7 cellular contexts compared by ENCODE assay signal in the genomic region with DNA sequence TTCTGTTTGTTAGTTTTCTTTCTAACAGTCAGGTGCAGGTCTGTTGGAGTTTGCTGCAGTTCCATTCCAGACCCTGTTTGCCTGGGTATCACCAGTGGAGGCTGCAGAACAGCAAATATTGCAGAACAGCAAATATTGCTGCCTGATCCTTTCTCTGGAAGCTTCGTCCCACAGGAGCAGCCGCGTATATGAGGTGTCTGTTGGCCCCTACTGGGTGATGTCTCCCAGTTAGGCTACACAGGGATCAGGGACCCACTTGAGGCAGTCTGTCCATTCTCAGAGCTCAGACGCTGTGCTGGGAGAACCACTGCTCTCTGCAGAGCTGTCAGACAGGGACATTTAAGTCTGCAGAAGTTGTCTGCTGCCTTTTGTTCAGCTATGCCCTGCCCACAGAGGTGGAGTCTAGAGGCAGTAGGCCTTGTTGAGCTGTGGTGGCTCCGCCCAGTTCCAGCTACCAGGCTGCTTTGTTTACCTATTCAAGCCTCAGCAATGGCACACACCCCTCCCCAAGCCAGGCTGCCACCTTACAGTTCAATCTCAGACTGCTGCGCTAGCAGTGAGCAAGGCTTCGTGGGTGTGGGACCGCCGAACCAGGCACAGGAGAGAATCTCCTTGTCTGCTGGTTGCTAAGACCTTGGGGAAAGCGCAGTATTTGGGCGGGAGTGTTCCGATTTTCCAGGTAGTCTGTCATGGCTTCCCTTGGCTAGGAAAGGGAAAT.
A peak's percentile ranks its signal among the peaks of the same experiment; 100 is the strongest.
DNase-seq lines count a peak whose midpoint lies in the region; FAIRE-seq and TF ChIP-seq lines count a peak whose summit lies in the region.
"Not testable (repeated sequence)": the region's sequence is repeated elsewhere in the genome, so short reads cannot be mapped to it uniquely, and the experiment has no call there.

No MANE protein-coding gene starts in this region.

- peaks cover 18% of the 10 kb centered on the region for H3K36me3 Mint-ChIP-seq in neural progenitor cell

- H2BK15ac ChIP-seq in H1 (ENCODE audit: low read length): not testable (repeated sequence)

- not testable (repeated sequence) for H3K14ac ChIP-seq in H1 (ENCODE audit: insufficient read length)

- H3K23ac ChIP-seq in H1 (ENCODE audit: insufficient read length): not testable (repeated sequence)

- not testable (repeated sequence) for H3K27ac ChIP-seq in H1 (ENCODE audit: low read depth, low read length); neural progenitor cell

- not testable (repeated sequence) for H2BK120ac ChIP-seq in H1 (replicated peaks; ENCODE audit: low read depth, low read length)

- H3K4me1 ChIP-seq in ES-I3 (ENCODE audit: insufficient read depth, low read length); H1 (replicated peaks in 1 of 4; ENCODE audit: control insufficient read depth in 3 of 4, insufficient read depth in 4 of 4, low read length in 3 of 4); iPS-15b (ENCODE audit: control insufficient read depth, insufficient read depth, low read length); neural progenitor cell: not testable (repeated sequence)

- not testable (repeated sequence) for H2AFZ ChIP-seq in H1 (ENCODE audit: low read length); neural progenitor cell (replicated peaks)

- FAIRE-seq in H1 (lab: Jason Lieb, UNC): not testable (repeated sequence)

- not testable (repeated sequence) for H3K4me1 Mint-ChIP-seq in neural progenitor cell

- H3K36me3 ChIP-seq in ES-I3 (ENCODE audit: insufficient read depth, low read length); H1 (ENCODE audit: control insufficient read depth in 2 of 4, insufficient read depth in 4 of 4, low read length in 3 of 4); iPS-15b (ENCODE audit: control insufficient read depth, insufficient read depth, low read length); neural progenitor cell: not testable (repeated sequence)

- H4K8ac ChIP-seq in H1 (ENCODE audit: extremely low read depth, insufficient read depth, low read length): peak overlapping the region; percentile 45; the same call in 1 of the 2 replicates

- DNase-seq in NCI-H187 (lab: John Stamatoyannopoulos, UW) (peak; percentile 56 to 72), SHP77 (lab: John Stamatoyannopoulos, UW) (peak; percentile 2 to 39), H1 (ENCODE audit: low read depth in 1 of 2, low spot score in 2 of 2) (peak; percentile 13 to 51), neural progenitor cell (ENCODE audit: low spot score) (peak; percentile 45)
- peak; percentile 18 for DNase-seq in activated T-cell treated with anti-CD3 and anti-CD28 coated beads, Interleukin-2, amount 50 U/mL, for 1 hour

- H3K4me3 Mint-ChIP-seq in neural progenitor cell: not testable (repeated sequence)

- H4K20me1 ChIP-seq in H1 (replicated peaks in 1 of 2; ENCODE audit: control insufficient read depth in 1 of 2, insufficient read depth in 2 of 2, low read length in 2 of 2); neural progenitor cell (ENCODE audit: low read depth): not testable (repeated sequence)

- not testable (repeated sequence) for H3K56ac ChIP-seq in H1 (replicated peaks; ENCODE audit: insufficient read length, low read depth, low read length)

- not testable (repeated sequence) for H3K9me3 ChIP-seq in ES-I3 (ENCODE audit: control insufficient read depth, insufficient read depth, low read length); H1 (ENCODE audit: insufficient read depth in 2 of 2, low read depth in 1 of 2, low read length in 1 of 2); iPS-15b (ENCODE audit: control insufficient read depth, insufficient read depth, low read length); neural progenitor cell (ENCODE audit: low read depth)

- not testable (repeated sequence) for H3K27me3 Mint-ChIP-seq in neural progenitor cell (ENCODE audit: insufficient read depth, low read depth)

- H3K9ac ChIP-seq in ES-I3 (ENCODE audit: low read depth, low read length): peak overlapping the region; percentile 34; the same call in 1 of the 2 replicates
- H3K9ac ChIP-seq in H1 (replicated peaks in 1 of 4; ENCODE audit: extremely low read depth in 1 of 4, low read depth in 3 of 4, low read length in 3 of 4); iPS-15b (ENCODE audit: low read depth, low read length); neural progenitor cell: not testable (repeated sequence)

- POLR2A ChIA-PET in H1 (lab: Charles Lee; ENCODE audit: partially characterized antibody): not testable (repeated sequence)

- H2AK5ac ChIP-seq in H1 (ENCODE audit: low read depth, low read length): not testable (repeated sequence)

- CTCF ChIA-PET in H1 (lab: Charles Lee; ENCODE audit: partially characterized antibody): interaction anchor here (1.0 to 1.4 kb wide), 2 partner anchors 12 to 117 kb away, joined by 3 to 4 read pairs; no protein-coding TSS in a partner anchor

- H3K27me3 ChIP-seq in H1 (replicated peaks in 1 of 4; ENCODE audit: control insufficient read depth in 3 of 4, extremely low read depth in 1 of 4, insufficient read depth in 3 of 4, low read length in 3 of 4); iPS-15b (ENCODE audit: control insufficient read depth, insufficient read depth, low read length); neural progenitor cell: not testable (repeated sequence)

- TF ChIP-seq POLR2A in H1 (IDR thresholded peaks at IDR 0.05; ENCODE audit: control extremely low read depth in 1 of 2, low read depth in 2 of 2, low read length in 2 of 2): not testable (repeated sequence)

- not testable (repeated sequence) for H3K79me1 ChIP-seq in H1 (ENCODE audit: low read depth, low read length)

- H3K23me2 ChIP-seq in H1 (ENCODE audit: low read depth, low read length): not testable (repeated sequence)

- H2BK20ac ChIP-seq in H1 (ENCODE audit: low read length): not testable (repeated sequence)

- H3K18ac ChIP-seq in H1 (ENCODE audit: extremely low read depth, low read length): not testable (repeated sequence)

- H3F3A ChIP-seq in neural progenitor cell (ENCODE audit: low read depth): not testable (repeated sequence)

- H4K91ac ChIP-seq in H1 (replicated peaks; ENCODE audit: insufficient read length, low read length): not testable (repeated sequence)

- H2BK12ac ChIP-seq in H1 (ENCODE audit: low read depth, low read length): not testable (repeated sequence)

- not testable (repeated sequence) for H3K79me2 ChIP-seq in H1 (ENCODE audit: control insufficient read depth in 1 of 2, insufficient read depth in 2 of 2, low read length in 2 of 2)
- H3K79me2 ChIP-seq in neural progenitor cell (ENCODE audit: low read depth): peaks cover 26% of the 10 kb centered on the region

- not testable (repeated sequence) for H2BK5ac ChIP-seq in H1 (ENCODE audit: low read depth, low read length)

- not testable (repeated sequence) for H3K4me3 ChIP-seq in H1 (ENCODE audit: extremely low read depth in 1 of 4, insufficient read depth in 2 of 4, low read depth in 3 of 4, low read length in 4 of 4); neural progenitor cell
- H3K4me3 ChIP-seq in iPS-15b (ENCODE audit: low read depth, low read length): peak overlapping the region; percentile 37

- TF ChIP-seq RAD21 in H1 (IDR thresholded peaks at IDR 0.05 in 1 of 2, conservative IDR thresholded peaks at IDR 0.05 in 1 of 2; ENCODE audit: low read depth in 2 of 2, low read length in 2 of 2): not testable (repeated sequence)

- H3K9me3 Mint-ChIP-seq in neural progenitor cell: peaks cover 23% of the 10 kb centered on the region

- H3K4ac ChIP-seq in H1 (replicated peaks; ENCODE audit: insufficient read length, low read depth, low read length): not testable (repeated sequence)

- WGBS in H1 (ENCODE audit: extremely low coverage in 1 of 2, insufficient coverage in 1 of 2, insufficient read length in 1 of 2, insufficient replicate concordance in 2 of 2, low coverage in 1 of 2, low lambda C conversion rate in 2 of 2, missing lambda C conversion rate in 1 of 2), 2 experiments: 90% methylated on average over 12 of the region's 12 CpGs; no CpG with 5 or more reads in 1 of the 2 experiments

- not testable (repeated sequence) for H3K27ac Mint-ChIP-seq in neural progenitor cell

- not testable (repeated sequence) for TF ChIP-seq CTCF in H1 (IDR thresholded peaks at IDR 0.05; ENCODE audit: control extremely low read depth in 1 of 3, insufficient read depth in 1 of 3, low read depth in 1 of 3, low read length in 3 of 3); neural progenitor cell (IDR thresholded peaks at IDR 0.05)

- not testable (repeated sequence) for TF ChIP-seq EP300 in H1 (IDR thresholded peaks at IDR 0.05; ENCODE audit: borderline replicate concordance in 1 of 2, low read depth in 2 of 2, low read length in 2 of 2)

- H3K4me2 ChIP-seq in H1 (ENCODE audit: insufficient read depth in 1 of 2, low read depth in 2 of 2, low read length in 2 of 2); neural progenitor cell: not testable (repeated sequence)

- not testable (repeated sequence) for H4K5ac ChIP-seq in H1 (ENCODE audit: insufficient read length, low read depth, low read length)
